16 cellular contexts compared by ENCODE assay signal in genomic region chr12:108648371-108648770, GRCh38. TPM values are rescaled to one million over a fixed set of nuclear protein-coding genes. Genes with fewer than 3 reads are reported as not detected.
DNase-seq lines count a peak whose midpoint lies in the region; ATAC-seq and TF ChIP-seq lines count a peak whose summit lies in the region.
"Had no signal": no experiment of that assay in that cellular context is flagged by ENCODE, and none has a peak within 500 bp of the region (broad histone marks: within the 10 kb centered on the region; RNA-seq: fewer than 3 reads in every experiment).

No MANE protein-coding gene starts in this region.

- H3K27ac Mint-ChIP-seq in Calu3 (ENCODE audit: unreplicated experiment) = peak overlapping the region; percentile 4
- H3K27ac Mint-ChIP-seq in activated B cell treated with CpG ODN at 0.5 μM for 24 hours = peak overlapping the region; percentile 37
- H3K27ac Mint-ChIP-seq in glutamatergic neuron (ENCODE audit: unreplicated experiment) = peak overlapping the region; percentile 83
- peak overlapping the region; percentile 51 for H3K27ac Mint-ChIP-seq in stimulated activated effector memory CD8-positive, alpha-beta T cell treated with anti-CD3 and anti-CD28 coated beads, Interleukin-12 subunit alpha, Interleukin-12 subunit beta, amount 100 ng/mL, for 72 hours
- H3K27ac Mint-ChIP-seq: progenitor cell of endocrine pancreas had no signal

- intact Hi-C loops in Calu3 (cut with micrococcal nuclease; ENCODE audit: unreplicated experiment) (no loop called here), activated B cell treated with CpG ODN at 0.5 μM for 24 hours (cut with micrococcal nuclease) (no loop called here)

- POLR2A ChIA-PET in activated B cell treated with CpG ODN at 0.5 μM for 24 hours (lab: Charles Lee) = no interaction called here

- H3K27ac ChIP-seq in brain microvascular endothelial cell = no peak overlapping the region
- H3K27ac ChIP-seq: vagina had no signal

- H3K4me3 ChIP-seq in brain microvascular endothelial cell (ENCODE audit: low read depth, low read length) = no peak overlapping the region
- H3K4me3 ChIP-seq: vagina had no signal

- BruUV-seq in Calu3 (replicated peaks; lab: Mats Ljungman, UMichigan) = no TSS peak

- H3K9me3 Mint-ChIP-seq in Calu3 (ENCODE audit: low read depth, unreplicated experiment) (no peaks in the 10 kb centered on the region), activated B cell treated with CpG ODN at 0.5 μM for 24 hours (no peaks in the 10 kb centered on the region), glutamatergic neuron (ENCODE audit: unreplicated experiment) (peaks cover 7% of the 10 kb centered on the region)
- no peaks in the 10 kb centered on the region for H3K9me3 Mint-ChIP-seq in stimulated activated effector memory CD8-positive, alpha-beta T cell treated with anti-CD3 and anti-CD28 coated beads, Interleukin-12 subunit alpha, Interleukin-12 subunit beta, amount 100 ng/mL, for 72 hours
- H3K9me3 Mint-ChIP-seq: natural killer cell treated with Interleukin-12 subunit alpha and Interleukin-12 subunit beta and Interleukin-15 and Interleukin-18, amount 100 ng/mL, for 72 hours had no signal

- in situ Hi-C loops in brain microvascular endothelial cell (cut with HindIII; ENCODE audit: low pct_ligation_motif_present, low sequenced_read_pairs) = no loop called here

- TF ChIP-seq CTCF in Calu3 (IDR thresholded peaks at IDR 0.05; ENCODE audit: unreplicated experiment) (no peak), activated B cell treated with CpG ODN at 0.5 μM for 24 hours (IDR thresholded peaks at IDR 0.05) (no peak), glutamatergic neuron (IDR thresholded peaks at IDR 0.05; ENCODE audit: partially characterized antibody, unreplicated experiment) (no peak), brain microvascular endothelial cell (IDR thresholded peaks at IDR 0.05; ENCODE audit: low read depth, low read length, missing control alignments) (no peak)

- H3K27me3 ChIP-seq in brain microvascular endothelial cell (replicated peaks) = no peaks in the 10 kb centered on the region
- H3K27me3 ChIP-seq: vagina had no signal

- H3K36me3 Mint-ChIP-seq in Calu3 (ENCODE audit: insufficient read depth, unreplicated experiment) (peaks cover 74% of the 10 kb centered on the region), activated B cell treated with CpG ODN at 0.5 μM for 24 hours (ENCODE audit: low read depth) (peaks cover 77% of the 10 kb centered on the region), glutamatergic neuron (ENCODE audit: unreplicated experiment) (peaks cover 20% of the 10 kb centered on the region)
- peaks cover 64% of the 10 kb centered on the region for H3K36me3 Mint-ChIP-seq in stimulated activated effector memory CD8-positive, alpha-beta T cell treated with anti-CD3 and anti-CD28 coated beads, Interleukin-12 subunit alpha, Interleukin-12 subunit beta, amount 100 ng/mL, for 72 hours
- H3K36me3 Mint-ChIP-seq: natural killer cell treated with Interleukin-12 subunit alpha and Interleukin-12 subunit beta and Interleukin-15 and Interleukin-18, amount 100 ng/mL, for 72 hours had no signal

- ATAC-seq in activated B cell treated with CpG ODN at 0.5 μM for 24 hours (ENCODE audit: low read depth) (no peak), HG03571 (IDR thresholded peaks at IDR 0.05; ENCODE audit: unreplicated experiment) (no peak)
- ATAC-seq in stimulated activated effector memory CD8-positive, alpha-beta T cell treated with anti-CD3 and anti-CD28 coated beads, Interleukin-12 subunit alpha, Interleukin-12 subunit beta, amount 100 ng/mL, for 72 hours = no peak
- ATAC-seq: esophagus mucosa; natural killer cell treated with Interleukin-12 subunit alpha and Interleukin-12 subunit beta and Interleukin-15 and Interleukin-18, amount 100 ng/mL, for 72 hours had no signal

- H3K27me3 Mint-ChIP-seq in Calu3 (ENCODE audit: unreplicated experiment) = no peaks in the 10 kb centered on the region
- no peaks in the 10 kb centered on the region for H3K27me3 Mint-ChIP-seq in activated B cell treated with CpG ODN at 0.5 μM for 24 hours
- peaks cover 9% of the 10 kb centered on the region for H3K27me3 Mint-ChIP-seq in glutamatergic neuron (ENCODE audit: unreplicated experiment)
- H3K27me3 Mint-ChIP-seq: natural killer cell treated with Interleukin-12 subunit alpha and Interleukin-12 subunit beta and Interleukin-15 and Interleukin-18, amount 100 ng/mL, for 72 hours; progenitor cell of endocrine pancreas had no signal

- peaks cover 75% of the 10 kb centered on the region for H3K36me3 ChIP-seq in brain microvascular endothelial cell (replicated peaks)

- CTCF ChIA-PET in Calu3 (lab: Charles Lee) (no interaction called here), activated B cell treated with CpG ODN at 0.5 μM for 24 hours (lab: Charles Lee) (interaction anchor here (1.2 to 1.9 kb wide), 2 partner anchors 16 to 156 kb away, joined by 3 to 6 read pairs; no protein-coding TSS in a partner anchor)

- H3K4me3 Mint-ChIP-seq in Calu3 (ENCODE audit: low read depth, unreplicated experiment) (no peak overlapping the region), activated B cell treated with CpG ODN at 0.5 μM for 24 hours (no peak overlapping the region), glutamatergic neuron (ENCODE audit: unreplicated experiment) (no peak overlapping the region)
- no peak overlapping the region for H3K4me3 Mint-ChIP-seq in stimulated activated effector memory CD8-positive, alpha-beta T cell treated with anti-CD3 and anti-CD28 coated beads, Interleukin-12 subunit alpha, Interleukin-12 subunit beta, amount 100 ng/mL, for 72 hours
- H3K4me3 Mint-ChIP-seq: natural killer cell treated with Interleukin-12 subunit alpha and Interleukin-12 subunit beta and Interleukin-15 and Interleukin-18, amount 100 ng/mL, for 72 hours had no signal

- DNase-seq in Calu3 = no peak
- no peak for DNase-seq in activated B cell treated with CpG ODN at 0.5 μM for 24 hours
- no peak for DNase-seq in glutamatergic neuron
- no peak for DNase-seq in stimulated activated effector memory CD8-positive, alpha-beta T cell treated with anti-CD3 and anti-CD28 coated beads, Interleukin-12 subunit alpha, Interleukin-12 subunit beta, amount 100 ng/mL, for 72 hours (ENCODE audit: low spot score in 2 of 2)
- no peak for DNase-seq in brain microvascular endothelial cell
- no peak for DNase-seq in iPS-NIHi7 (ENCODE audit: extremely low spot score)
- DNase-seq: activated CD4-positive, alpha-beta T cell treated with anti-CD3 and anti-CD28 coated beads for 48 hours; activated CD8-positive, alpha-beta memory T cell treated with anti-CD3 and anti-CD28 coated beads, Interleukin-2, amount 50 U/mL, for 48 hours; activated naive CD4-positive, alpha-beta T cell; NCI-H187 treated with DMSO at 0.1 percent for 48 hours; NCI-H446 treated with DMSO at 0.1 percent for 48 hours had no signal

- H3K4me1 Mint-ChIP-seq in Calu3 (ENCODE audit: low read depth, unreplicated experiment) = peaks cover 27% of the 10 kb centered on the region
- H3K4me1 Mint-ChIP-seq in activated B cell treated with CpG ODN at 0.5 μM for 24 hours = peaks cover 54% of the 10 kb centered on the region
- peaks cover 47% of the 10 kb centered on the region for H3K4me1 Mint-ChIP-seq in glutamatergic neuron (ENCODE audit: low read depth, unreplicated experiment)
- peaks cover 30% of the 10 kb centered on the region for H3K4me1 Mint-ChIP-seq in stimulated activated effector memory CD8-positive, alpha-beta T cell treated with anti-CD3 and anti-CD28 coated beads, Interleukin-12 subunit alpha, Interleukin-12 subunit beta, amount 100 ng/mL, for 72 hours

RNA-seq across cellular contexts. Expression of gene SELPLG, which starts 14.7 kb away (rescaled TPM):
- 0.54 and 0.76 TPM in 2 replicates for total RNA-seq in Calu3 (2022)
- 1.8 and 2.0 TPM in 2 replicates for total RNA-seq in activated B cell treated with CpG ODN at 0.5 μM for 24 hours
- total RNA-seq in glutamatergic neuron (ENCODE audit: unreplicated experiment) = 0.34 TPM
- total RNA-seq: progenitor cell of endocrine pancreas had no signal

RNA-seq across cellular contexts. Expression of gene TMEM119, which starts 50.5 kb away (rescaled TPM):
- total RNA-seq in Calu3 (2022) (not detected in 2 replicates), activated B cell treated with CpG ODN at 0.5 μM for 24 hours (not detected in 2 replicates), glutamatergic neuron (ENCODE audit: unreplicated experiment) (0.15 TPM)
- total RNA-seq: natural killer cell treated with Interleukin-12 subunit alpha and Interleukin-12 subunit beta and Interleukin-15 and Interleukin-18, amount 100 ng/mL, for 72 hours; progenitor cell of endocrine pancreas had no signal

Comparison
In these comparisons a context has a peak if more than half of its experiments do, and no peak if none do; other contexts are left out.
1. H3K27ac Mint-ChIP-seq: peak in every context shown above with its lines; median percentile 83 in glutamatergic neuron; 51 in stimulated activated effector memory CD8-positive, alpha-beta T cell treated with anti-CD3 and anti-CD28 coated beads, Interleukin-12 subunit alpha, Interleukin-12 subunit beta, amount 100 ng/mL, for 72 hours; 37 in activated B cell treated with CpG ODN at 0.5 μM for 24 hours; 4 in Calu3.